In the genomic region with DNA sequence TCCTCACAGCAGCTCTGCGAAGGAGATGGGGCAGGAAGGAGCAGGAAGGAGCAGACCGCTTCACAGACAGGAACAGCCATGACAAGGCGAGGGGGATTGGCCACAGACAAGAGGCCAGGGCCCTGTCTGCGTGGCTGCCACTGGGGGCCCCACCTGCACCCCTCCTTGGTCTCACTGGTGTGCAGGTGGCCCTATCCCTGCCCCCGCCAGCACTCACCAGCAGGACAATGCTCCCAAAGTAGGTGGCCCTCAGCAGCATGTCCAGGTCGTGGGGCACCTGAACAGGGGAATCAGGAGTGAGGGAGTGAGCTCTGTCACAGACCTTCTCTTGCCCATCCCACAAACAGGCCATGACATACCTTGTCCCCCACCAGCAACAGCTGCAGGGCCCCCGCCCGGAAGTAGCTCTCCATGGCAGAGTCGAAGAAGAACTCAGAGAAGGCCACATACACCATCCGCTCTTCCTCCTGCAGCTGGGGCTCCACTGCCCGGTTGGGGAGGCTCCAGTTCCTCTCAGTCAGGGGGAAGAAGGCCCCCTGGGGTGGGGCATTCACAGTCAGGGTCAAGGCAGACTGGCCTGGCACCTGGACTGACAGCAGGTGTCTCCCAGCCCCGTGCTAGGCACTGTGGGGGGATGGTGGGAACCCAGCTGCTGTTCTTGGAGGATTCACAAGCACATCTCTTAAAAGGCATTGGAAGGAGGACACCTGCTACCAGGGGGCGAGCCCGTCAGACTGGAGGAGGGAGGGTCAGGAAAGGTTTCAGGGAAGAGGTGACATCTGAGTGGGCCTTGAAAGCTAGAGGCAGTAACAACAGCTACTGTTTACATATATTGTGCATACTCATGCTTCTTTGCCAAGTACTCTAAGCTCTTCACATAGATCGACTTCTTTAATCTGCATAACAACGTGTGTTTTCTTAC, we compare ENCODE assay signal across 17 cellular contexts. TPM values are rescaled to one million over a fixed set of nuclear protein-coding genes. Genes with fewer than 3 reads are reported as not detected.
DNase-seq lines count a peak whose midpoint lies in the region; ATAC-seq and TF ChIP-seq lines count a peak whose summit lies in the region.
"Had no signal": no experiment of that assay in that cellular context is flagged by ENCODE, and none has a peak within 500 bp of the region (broad histone marks: within the 10 kb centered on the region; RNA-seq: fewer than 3 reads in every experiment).

No MANE protein-coding gene starts in this region.

- H3K56ac ChIP-seq in IMR-90 (ENCODE audit: extremely low read depth, insufficient read depth, low read length), result no peak overlapping the region

- H3K9ac ChIP-seq in GM23248, result 0 out of 2 replicates have a peak overlapping the region, but pooled peaks have one; percentile 40
- no peak overlapping the region for H3K9ac ChIP-seq in IMR-90 (ENCODE audit: low read depth, low read length)
- no peak overlapping the region for H3K9ac ChIP-seq in smooth muscle cell (ENCODE audit: low read depth)

- peak overlapping the region in 1 of 2 experiments; percentile 25; a peak in 1 of 4 replicates for H4K8ac ChIP-seq in IMR-90 (ENCODE audit: low read depth in 2 of 2, low read length in 2 of 2)

- H3K27me3 Mint-ChIP-seq in endothelial cell (ENCODE audit: unreplicated experiment), result peaks cover 7% of the 10 kb centered on the region
- H3K27me3 Mint-ChIP-seq: IgD-negative memory B cell, T-helper 17 cell had no signal

- H3K9me3 Mint-ChIP-seq in endothelial cell (ENCODE audit: unreplicated experiment), result no peaks in the 10 kb centered on the region
- H3K9me3 Mint-ChIP-seq: IgD-negative memory B cell had no signal

- peak overlapping the region; percentile 40 for H2AK9ac ChIP-seq in IMR-90 (replicated peaks; ENCODE audit: low read depth, low read length, poor library complexity)

- POLR2A ChIA-PET in IMR-90 (lab: Charles Lee; ENCODE audit: unreplicated experiment), result interaction anchor here (0.9 to 1.1 kb wide), 4 partner anchors 8 to 29 kb away, joined by 3 to 6 read pairs (median 4); no protein-coding TSS in a partner anchor

- no peak overlapping the region for H3K18ac ChIP-seq in IMR-90 (ENCODE audit: low read depth, low read length)

- no peaks in the 10 kb centered on the region for H3K9me2 ChIP-seq in GM23248 (ENCODE audit: insufficient read depth)

- TF ChIP-seq CTCF in IMR-90 (conservative IDR thresholded peaks at IDR 0.05; ENCODE audit: low read depth, low read length) (no peak), adrenal gland (IDR thresholded peaks at IDR 0.05) (no peak), smooth muscle cell (IDR thresholded peaks at IDR 0.05; ENCODE audit: borderline replicate concordance, insufficient read depth, poor library complexity, severe bottlenecking) (no peak), endothelial cell (IDR thresholded peaks at IDR 0.05; ENCODE audit: unreplicated experiment) (no peak)

- H3K23ac ChIP-seq in IMR-90 (ENCODE audit: low read depth, low read length), result no peak overlapping the region

- H3K36me3 Mint-ChIP-seq in endothelial cell (ENCODE audit: low read depth, unreplicated experiment), result peaks cover 15% of the 10 kb centered on the region

- CTCF ChIA-PET in IMR-90 (lab: Yijun Ruan, JAX), result interaction anchor here (1.3 to 1.5 kb wide), 2 partner anchors 13 to 15 kb away, joined by 3 read pairs; no protein-coding TSS in a partner anchor

- H4K91ac ChIP-seq in IMR-90 (ENCODE audit: insufficient read depth, low read depth, low read length), result no peak overlapping the region; the same call in 1 of the 2 replicates

- no peak overlapping the region for H3K4me3 Mint-ChIP-seq in endothelial cell (ENCODE audit: unreplicated experiment)
- H3K4me3 Mint-ChIP-seq: T-helper 17 cell had no signal

- H3K4me1 ChIP-seq in GM23248 (ENCODE audit: insufficient read depth), result peaks cover 14% of the 10 kb centered on the region
- peaks cover 3% of the 10 kb centered on the region for H3K4me1 ChIP-seq in IMR-90 (ENCODE audit: control insufficient read depth, insufficient read depth, low read length)
- peaks cover 8 to 16% of the 10 kb centered on the region in 2 donors for H3K4me1 ChIP-seq in adrenal gland (replicated peaks in 1 of 2)
- H3K4me1 ChIP-seq in smooth muscle cell (ENCODE audit: low read depth), result no peaks in the 10 kb centered on the region

- no peak overlapping the region for H2BK120ac ChIP-seq in IMR-90 (ENCODE audit: low read depth, low read length)

- peaks cover 0 to 9% of the 10 kb centered on the region in 2 experiments; a peak in 2 of 4 replicates for H3K79me1 ChIP-seq in IMR-90 (ENCODE audit: low read depth in 1 of 2, low read length in 2 of 2)

- H3K27ac ChIP-seq in GM23248 (peak overlapping the region; percentile 74), IMR-90 (ENCODE audit: insufficient read depth, low read length) (no peak overlapping the region), adrenal gland (peak overlapping the region; percentile 75 to 90 (median 87)), smooth muscle cell (ENCODE audit: low read depth) (peak overlapping the region; percentile 39)
- H3K27ac ChIP-seq: Peyer's patch had no signal

- BruUV-seq in IMR-90 (replicated peaks; lab: Mats Ljungman, UMichigan), result no TSS peak

- H2BK5ac ChIP-seq in IMR-90 (ENCODE audit: low read depth, low read length, poor library complexity, severe bottlenecking), result no peak overlapping the region

- no peak overlapping the region; the same call in 1 of the 2 replicates for H2BK20ac ChIP-seq in IMR-90 (ENCODE audit: low read depth, low read length)

- H3F3A ChIP-seq in GM23248 (ENCODE audit: insufficient read depth) (peaks cover 11% of the 10 kb centered on the region; the same call in 1 of the 2 replicates), smooth muscle cell (ENCODE audit: low read depth) (peaks cover 4% of the 10 kb centered on the region)

- H2AFZ ChIP-seq in GM23248, result no peak overlapping the region
- no peak overlapping the region for H2AFZ ChIP-seq in IMR-90 (replicated peaks; ENCODE audit: low read length, poor library complexity)
- H2AFZ ChIP-seq in smooth muscle cell (ENCODE audit: low read depth), result no peak overlapping the region

- intact Hi-C loops in IMR-90 (cut with micrococcal nuclease), result no loop called here
- intact Hi-C loops in adrenal gland (cut with DNase I), result no loop called here

- WGBS in GM23248 (ENCODE audit: low coverage in 1 of 2, low lambda C conversion rate in 2 of 2, missing lambda C conversion rate in 2 of 2), 2 experiments, result 88 to 89% methylated on average over 16 of the region's 16 CpGs
- 91% methylated on average over 3 of the region's 16 CpGs; no CpG with 5 or more reads in 1 of the 2 experiments for WGBS in IMR-90 (ENCODE audit: extremely low coverage in 2 of 2, insufficient read length in 1 of 2), 2 experiments
- 78 to 82% (median 80%) methylated on average over 12 to 16 of the region's 16 CpGs for WGBS in adrenal gland, 4 donors
- WGBS in smooth muscle cell (ENCODE audit: low lambda C conversion rate), result 95% methylated on average over 16 of the region's 16 CpGs

- no peaks in the 10 kb centered on the region for H3K4me1 Mint-ChIP-seq in endothelial cell (ENCODE audit: unreplicated experiment)
- H3K4me1 Mint-ChIP-seq: T-helper 17 cell had no signal

- H3K4me2 ChIP-seq in GM23248 (ENCODE audit: unreplicated experiment) (no peak overlapping the region), IMR-90 (ENCODE audit: low read depth, low read length) (no peak overlapping the region), smooth muscle cell (no peak overlapping the region)

- H3K9me1 ChIP-seq in IMR-90 (ENCODE audit: insufficient read depth, low read length), result peaks cover 19% of the 10 kb centered on the region

- ATAC-seq in IMR-90 (ENCODE audit: low read depth) (peak; percentile 20; the same call in 1 of the 2 replicates), GM19463 (IDR thresholded peaks at IDR 0.05; ENCODE audit: unreplicated experiment) (no peak)
- ATAC-seq: T-helper 17 cell had no signal

- H3K14ac ChIP-seq in IMR-90 (replicated peaks; ENCODE audit: low read depth, low read length), result no peak overlapping the region

- no peak for TF ChIP-seq POLR2A in IMR-90 (IDR thresholded peaks at IDR 0.05; ENCODE audit: low read depth, low read length)
- no peak for TF ChIP-seq POLR2A in adrenal gland (IDR thresholded peaks at IDR 0.05)

- no peak overlapping the region for H4K5ac ChIP-seq in IMR-90 (ENCODE audit: low read depth, low read length)

- in situ Hi-C loops in GM23248 (cut with MboI) (no loop called here), IMR-90 (cut with MboI; ENCODE audit: low sequenced_read_pairs) (loop anchor here (25.0 kb wide), 1 partner anchor 568 kb away; the partner anchor contains the start of gene SDC4)

- H4K20me1 ChIP-seq in GM23248 (ENCODE audit: insufficient read depth) (no peaks in the 10 kb centered on the region), IMR-90 (ENCODE audit: insufficient read depth, low read length) (peaks cover 5% of the 10 kb centered on the region; the same call in 1 of the 2 replicates), smooth muscle cell (ENCODE audit: low read depth) (no peaks in the 10 kb centered on the region)

- H3K27ac Mint-ChIP-seq in endothelial cell (ENCODE audit: unreplicated experiment), result no peak overlapping the region
- H3K27ac Mint-ChIP-seq: T-helper 17 cell had no signal

- H3K79me2 ChIP-seq in GM23248 (ENCODE audit: insufficient read depth), result no peaks in the 10 kb centered on the region
- H3K79me2 ChIP-seq in smooth muscle cell (ENCODE audit: low read depth), result no peaks in the 10 kb centered on the region

- H2AK5ac ChIP-seq in IMR-90 (ENCODE audit: low read depth, low read length), result no peak overlapping the region; the same call in 1 of the 2 replicates

- no peak overlapping the region for H2BK15ac ChIP-seq in IMR-90 (ENCODE audit: low read depth, low read length)

- TF ChIP-seq RAD21 in IMR-90 (IDR thresholded peaks at IDR 0.05; ENCODE audit: low read length), result no peak

- DNase-seq in GM23248 (peak; percentile 18), IMR-90 (no peak), adrenal gland (peak in 2 of 7 donors; percentile 38 to 44), smooth muscle cell (lab: John Stamatoyannopoulos, UW; ENCODE audit: unreplicated experiment) (no peak), endothelial cell (ENCODE audit: low spot score) (no peak), superior temporal gyrus (ENCODE audit: extremely low spot score) (no peak), COR-L47 (lab: John Stamatoyannopoulos, UW) (no peak)
- DNase-seq: C1 segment of cervical spinal cord, DMS153, NCI-H146, NCI-H2107, NCI-H69, Peyer's patch, SHP77 treated with DMSO at 0.1 percent for 48 hours, T-helper 17 cell had no signal

- H3K4me3 ChIP-seq in GM23248 (no peak overlapping the region), IMR-90 (ENCODE audit: insufficient read depth, low read depth, low read length) (no peak overlapping the region), adrenal gland (no peak overlapping the region), smooth muscle cell (no peak overlapping the region)
- H3K4me3 ChIP-seq: Peyer's patch had no signal

- H3K9me3 ChIP-seq in GM23248 (ENCODE audit: low read depth) (no peaks in the 10 kb centered on the region), IMR-90 (ENCODE audit: control insufficient read depth, insufficient read depth, low read length) (no peaks in the 10 kb centered on the region), adrenal gland (replicated peaks in 1 of 3) (no peaks in the 10 kb centered on the region), smooth muscle cell (replicated peaks; ENCODE audit: low read depth) (no peaks in the 10 kb centered on the region)
- H3K9me3 ChIP-seq: Peyer's patch had no signal

- peak overlapping the region; percentile 18; the same call in 1 of the 2 replicates for H3K4ac ChIP-seq in IMR-90 (ENCODE audit: low read depth, low read length)

- H3K36me3 ChIP-seq in GM23248 (ENCODE audit: low read depth) (no peaks in the 10 kb centered on the region), IMR-90 (ENCODE audit: control insufficient read depth, insufficient read depth, low read length) (peaks cover 38% of the 10 kb centered on the region; the same call in 1 of the 2 replicates), adrenal gland (replicated peaks in 1 of 2) (peaks cover 0 to 80% of the 10 kb centered on the region in 2 donors), smooth muscle cell (ENCODE audit: low read depth) (no peaks in the 10 kb centered on the region)

- no peaks in the 10 kb centered on the region for H3K27me3 ChIP-seq in GM23248 (replicated peaks; ENCODE audit: insufficient read depth)
- H3K27me3 ChIP-seq in IMR-90 (ENCODE audit: control insufficient read depth, insufficient read depth, low read length), result no peaks in the 10 kb centered on the region
- no peaks in the 10 kb centered on the region for H3K27me3 ChIP-seq in adrenal gland
- H3K27me3 ChIP-seq in smooth muscle cell (ENCODE audit: low read depth), result no peaks in the 10 kb centered on the region
- H3K27me3 ChIP-seq: Peyer's patch had no signal

- dilution Hi-C loops in IMR-90 (cut with HindIII; ENCODE audit: low sequenced_read_pairs, unreplicated experiment), result no loop called here

RNA-seq across cellular contexts. Expression of gene PLTP, which starts 7.1 kb away (rescaled TPM):
- 14.5 and 22.6 TPM in 2 replicates for total RNA-seq in GM23248 (2014; rRNA removed; shearing (Covaris generic))
- polyA plus RNA-seq in GM23248 (2016; fragmentation: Nextera tagmentation; extraction: Ambion mirVana), result 24.4 and 25.7 TPM in 2 replicates
- total RNA-seq in IMR-90 (2012; rRNA removed), result 5.0 and 5.4 TPM in 2 replicates
- polyA plus RNA-seq in IMR-90 (2012; rRNA removed), result 53.5 and 55.8 TPM in 2 replicates
- polyA plus RNA-seq in IMR-90 (2012; cell fraction: cytosol; rRNA removed), result 68.7 and 135 TPM in 2 replicates
- polyA plus RNA-seq in IMR-90 (2012; cell fraction: nucleus; rRNA removed; ENCODE audit: low replicate concordance), result 46.1 and 62.0 TPM in 2 replicates
- total RNA-seq in adrenal gland, result 1,000 to 10,000 TPM in 2 of 8 donors, 100 to 1,000 TPM in 6; 225 to 1,158 (median 552) TPM
- polyA plus RNA-seq in adrenal gland, result 100 to 1,000 TPM; 126 to 366 (median 157) TPM
- 81.0 and 93.3 TPM in 2 replicates for total RNA-seq in smooth muscle cell
- polyA plus RNA-seq in smooth muscle cell, result 197 and 262 TPM in 2 replicates
- 41.3 TPM for total RNA-seq in endothelial cell (ENCODE audit: unreplicated experiment)

RNA-seq across cellular contexts. Expression of gene CTSA, which starts 13.7 kb away (rescaled TPM):
- total RNA-seq in GM23248 (2014; rRNA removed; shearing (Covaris generic)), result 154 and 176 TPM in 2 replicates
- polyA plus RNA-seq in GM23248 (2016; fragmentation: Nextera tagmentation; extraction: Ambion mirVana) (303 and 321 TPM in 2 replicates), IMR-90 (2012; rRNA removed) (290 and 312 TPM in 2 replicates), adrenal gland (100 to 1,000 TPM; 517 to 854 (median 731) TPM), smooth muscle cell (132 and 138 TPM in 2 replicates)
- total RNA-seq in IMR-90 (2012; rRNA removed) (19.0 and 30.3 TPM in 2 replicates), adrenal gland (100 to 1,000 TPM; 306 to 776 (median 549) TPM), smooth muscle cell (74.8 and 79.7 TPM in 2 replicates), endothelial cell (ENCODE audit: unreplicated experiment) (62.7 TPM)
- polyA plus RNA-seq in IMR-90 (2012; cell fraction: cytosol; rRNA removed), result 132 and 313 TPM in 2 replicates
- polyA plus RNA-seq in IMR-90 (2012; cell fraction: nucleus; rRNA removed; ENCODE audit: low replicate concordance), result 979 and 1,055 TPM in 2 replicates

RNA-seq across cellular contexts. Expression of gene NEURL2, which starts 13.8 kb away (rescaled TPM):
- total RNA-seq in GM23248 (2014; rRNA removed; shearing (Covaris generic)), result 4.3 and 8.3 TPM in 2 replicates
- 1.4 and 2.1 TPM in 2 replicates for polyA plus RNA-seq in GM23248 (2016; fragmentation: Nextera tagmentation; extraction: Ambion mirVana)
- total RNA-seq in IMR-90 (2012; rRNA removed), result 0.56 and 1.1 TPM in 2 replicates
- 2.0 and 2.5 TPM in 2 replicates for polyA plus RNA-seq in IMR-90 (2012; rRNA removed)
- 1.2 and 3.0 TPM in 2 replicates for polyA plus RNA-seq in IMR-90 (2012; cell fraction: cytosol; rRNA removed)
- polyA plus RNA-seq in IMR-90 (2012; cell fraction: nucleus; rRNA removed; ENCODE audit: low replicate concordance), result 9.3 and 17.2 TPM in 2 replicates
- 10 to 100 TPM in 6 of 8 donors, 1 to 10 TPM in 2; 6.0 to 36.4 (median 16.0) TPM for total RNA-seq in adrenal gland
- 10 to 100 TPM in 1 of 3 donors, 1 to 10 TPM in 2; 1.0 to 19.1 (median 7.2) TPM for polyA plus RNA-seq in adrenal gland
- total RNA-seq in smooth muscle cell, result 0.31 and 3.3 TPM in 2 replicates
- 3.7 and 4.7 TPM in 2 replicates for polyA plus RNA-seq in smooth muscle cell
- 3.6 TPM for total RNA-seq in endothelial cell (ENCODE audit: unreplicated experiment)

RNA-seq across cellular contexts. Expression of gene SPATA25, which starts 17.4 kb away (rescaled TPM):
- not detected in 2 replicates for total RNA-seq in GM23248 (2014; rRNA removed; shearing (Covaris generic))
- polyA plus RNA-seq in GM23248 (2016; fragmentation: Nextera tagmentation; extraction: Ambion mirVana), result 0.27 TPM in 1 of 2 replicates, not detected in the other
- total RNA-seq in IMR-90 (2012; rRNA removed), result 0.18 TPM in 1 of 2 replicates, not detected in the other
- polyA plus RNA-seq in IMR-90 (2012; rRNA removed), result 0.36 and 1.0 TPM in 2 replicates
- polyA plus RNA-seq in IMR-90 (2012; cell fraction: cytosol; rRNA removed), result 0.19 and 0.57 TPM in 2 replicates
- 2.2 and 4.8 TPM in 2 replicates for polyA plus RNA-seq in IMR-90 (2012; cell fraction: nucleus; rRNA removed; ENCODE audit: low replicate concordance)
- total RNA-seq in adrenal gland, result 10 to 100 TPM in 1 of 8 donors, 1 to 10 TPM in 5, under 1 TPM in 1, not detected in 1; 0.35 to 12.5 (median 2.9) TPM
- 1 to 10 TPM in 1 of 3 donors, under 1 TPM in 2; 0.29 to 3.5 (median 0.57) TPM for polyA plus RNA-seq in adrenal gland
- total RNA-seq in smooth muscle cell, result 0.54 and 1.2 TPM in 2 replicates
- polyA plus RNA-seq in smooth muscle cell, result 0.43 TPM in 1 of 2 replicates, not detected in the other
- 0.62 TPM for total RNA-seq in endothelial cell (ENCODE audit: unreplicated experiment)
- polyA plus RNA-seq: IgD-negative memory B cell had no signal

RNA-seq across cellular contexts. Expression of gene ZSWIM1, which starts 23.8 kb away (rescaled TPM):
- total RNA-seq in GM23248 (2014; rRNA removed; shearing (Covaris generic)), result 7.7 and 8.9 TPM in 2 replicates
- polyA plus RNA-seq in GM23248 (2016; fragmentation: Nextera tagmentation; extraction: Ambion mirVana) (6.6 and 8.5 TPM in 2 replicates), IMR-90 (2012; rRNA removed) (4.2 and 4.6 TPM in 2 replicates), adrenal gland (10 to 100 TPM in 1 of 3 donors, 1 to 10 TPM in 2; 4.2 to 19.2 (median 5.6) TPM), smooth muscle cell (5.7 and 6.7 TPM in 2 replicates)
- total RNA-seq in IMR-90 (2012; rRNA removed) (7.8 and 10.0 TPM in 2 replicates), adrenal gland (10 to 100 TPM; 15.9 to 22.1 (median 19.9) TPM), smooth muscle cell (10.5 and 12.2 TPM in 2 replicates), endothelial cell (ENCODE audit: unreplicated experiment) (12.6 TPM)
- 2.0 and 3.7 TPM in 2 replicates for polyA plus RNA-seq in IMR-90 (2012; cell fraction: cytosol; rRNA removed)
- polyA plus RNA-seq in IMR-90 (2012; cell fraction: nucleus; rRNA removed; ENCODE audit: low replicate concordance), result 4.0 and 5.2 TPM in 2 replicates
